ENCODE assay signal across 15 cellular contexts in the genomic region with DNA sequence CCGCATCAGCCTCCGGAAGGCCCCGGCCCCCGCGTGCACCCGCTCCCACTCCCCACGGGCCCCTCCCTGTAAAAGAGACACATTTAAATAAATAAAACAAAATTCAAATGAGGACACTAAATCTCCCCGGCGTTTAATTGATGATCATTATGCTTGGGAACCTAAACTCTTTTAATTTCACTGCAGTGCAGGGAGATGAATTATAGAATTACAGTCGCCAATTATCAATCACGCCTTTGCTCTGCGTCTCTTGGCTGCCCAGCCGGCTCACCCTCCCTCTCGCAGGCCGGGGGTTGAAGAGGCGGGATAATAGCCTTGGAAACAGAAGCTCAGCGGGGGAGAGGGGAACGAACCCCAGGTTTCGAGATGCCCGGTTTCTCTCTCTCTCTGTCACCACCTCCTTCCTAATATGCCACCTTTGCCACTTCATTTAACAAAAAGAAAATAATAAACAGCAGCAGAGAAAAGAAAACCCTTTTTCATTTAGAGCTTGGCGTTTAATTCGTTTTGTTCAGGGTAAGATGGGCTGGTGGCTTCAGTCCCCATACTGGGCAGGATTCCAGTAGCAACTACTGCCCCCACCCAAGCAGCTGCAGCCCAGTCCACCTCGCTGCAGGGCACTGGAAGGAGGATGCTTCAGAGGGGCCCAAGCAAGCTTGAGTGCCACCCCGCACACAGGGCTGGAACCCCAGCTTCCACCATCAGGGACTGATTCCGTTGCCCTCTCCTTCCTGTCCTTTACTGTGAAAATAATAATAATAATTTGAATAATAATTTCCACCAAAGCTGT.
DNase-seq lines count a peak whose midpoint lies in the region; ATAC-seq and TF ChIP-seq lines count a peak whose summit lies in the region.
"Had no signal": no experiment of that assay in that cellular context is flagged by ENCODE, and none has a peak within 500 bp of the region (broad histone marks: within the 10 kb centered on the region; RNA-seq: fewer than 3 reads in every experiment).

No MANE protein-coding gene starts in this region.

- no peaks in the 10 kb centered on the region for H3K9me3 ChIP-seq in HUES48 (ENCODE audit: control insufficient read depth, insufficient read depth, low read length)
- H3K9me3 ChIP-seq in upper lobe of right lung, result no peaks in the 10 kb centered on the region
- H3K9me3 ChIP-seq: mucosa of descending colon had no signal

- H3K4me3 Mint-ChIP-seq in nephron progenitor cell, result peak overlapping the region; percentile 72

- H3K27ac ChIP-seq in HUES48 (ENCODE audit: low read depth, low read length), result peak overlapping the region; percentile 42
- peak overlapping the region in 1 of 59 donors; percentile 25 for H3K27ac ChIP-seq in dorsolateral prefrontal cortex
- H3K27ac ChIP-seq in upper lobe of right lung, result no peak overlapping the region

- H3K27ac Mint-ChIP-seq in nephron progenitor cell, result no peak overlapping the region

- peaks cover 62% of the 10 kb centered on the region for H3K4me1 Mint-ChIP-seq in nephron progenitor cell

- H3K9ac ChIP-seq in HUES48 (ENCODE audit: low read depth, low read length), result no peak overlapping the region

- H3K4me3 ChIP-seq in HUES48 (ENCODE audit: low read depth, low read length) (peak overlapping the region; percentile 58), dorsolateral prefrontal cortex (peak overlapping the region in 52 of 59 donors; percentile 6 to 59 (median 28)), upper lobe of right lung (no peak overlapping the region)
- H3K4me3 ChIP-seq: GM12878, mucosa of descending colon had no signal

- H3K36me3 Mint-ChIP-seq in nephron progenitor cell (ENCODE audit: low read depth), result no peaks in the 10 kb centered on the region

- peaks cover 42% of the 10 kb centered on the region for H3K27me3 ChIP-seq in HUES48 (ENCODE audit: control insufficient read depth, insufficient read depth, low read length)
- peaks cover 0 to 21% (median 0%) of the 10 kb centered on the region in 45 donors for H3K27me3 ChIP-seq in dorsolateral prefrontal cortex
- peaks cover 34% of the 10 kb centered on the region for H3K27me3 ChIP-seq in upper lobe of right lung

- TF ChIP-seq CTCF in dorsolateral prefrontal cortex (IDR thresholded peaks at IDR 0.05 in 54 of 56, conservative IDR thresholded peaks at IDR 0.05 in 2 of 56; ENCODE audit: low read depth in 1 of 56, partially characterized antibody in 56 of 56) (no peak), nephron progenitor cell (IDR thresholded peaks at IDR 0.05) (no peak), upper lobe of right lung (IDR thresholded peaks at IDR 0.05) (no peak)

- H3K36me3 ChIP-seq in HUES48 (ENCODE audit: control insufficient read depth, insufficient read depth, low read length) (no peaks in the 10 kb centered on the region), upper lobe of right lung (no peaks in the 10 kb centered on the region)

- no peaks in the 10 kb centered on the region for H3K9me3 Mint-ChIP-seq in nephron progenitor cell

- DNase-seq in NCI-H2081 (lab: John Stamatoyannopoulos, UW), result peak; percentile 92 to 96
- peak in 2 of 10 donors; percentile 22 to 51 for DNase-seq in dorsolateral prefrontal cortex
- DNase-seq in nephron progenitor cell, result peak; percentile 46
- no peak for DNase-seq in EL
- no peak for DNase-seq in upper lobe of right lung
- DNase-seq: activated CD4-positive, alpha-beta T cell treated with anti-CD3 and anti-CD28 coated beads, Interleukin-2, amount 50 U/mL, for 4 hours; HCEC 1CT; KG1; mucosa of descending colon; NCI-H1694 treated with DMSO at 0.1 percent for 48 hours; OCI-M1; stimulated activated CD4-positive, alpha-beta T cell treated with anti-CD3 and anti-CD28 coated beads, Interleukin-15, amount 100 ng/mL, for 24 hours had no signal

- H3K27me3 Mint-ChIP-seq in nephron progenitor cell (ENCODE audit: low read depth, poor library complexity), result peaks cover 36% of the 10 kb centered on the region

- no peak for ATAC-seq in upper lobe of right lung
- ATAC-seq in HG02970 (IDR thresholded peaks at IDR 0.05; ENCODE audit: low FRiP score, unreplicated experiment), result no peak
- ATAC-seq: GM12878, mucosa of descending colon had no signal

- intact Hi-C loops in dorsolateral prefrontal cortex (cut with DNase I) (no loop called here), upper lobe of right lung (cut with DNase I) (no loop called here)

- peaks cover 50% of the 10 kb centered on the region for H3K4me1 ChIP-seq in HUES48 (ENCODE audit: control insufficient read depth, insufficient read depth, low read length)
- no peaks in the 10 kb centered on the region for H3K4me1 ChIP-seq in upper lobe of right lung

Comparison
In these comparisons a context has a peak if more than half of its experiments do, and no peak if none do; other contexts are left out.
1. DNase-seq: peak in NCI-H2081 (2 of 2) and nephron progenitor cell (single experiment); none in EL (single experiment) and upper lobe of right lung (single experiment).